9 cellular contexts compared by ENCODE assay signal in genomic region chr2:113700186-113700841, GRCh38. TPM values are rescaled to one million over a fixed set of nuclear protein-coding genes. Genes with fewer than 3 reads are reported as not detected.
DNase-seq lines count a peak whose midpoint lies in the region; ATAC-seq lines count a peak whose summit lies in the region.
"Had no signal": no experiment of that assay in that cellular context is flagged by ENCODE, and none has a peak within 500 bp of the region (broad histone marks: within the 10 kb centered on the region; RNA-seq: fewer than 3 reads in every experiment).

No MANE protein-coding gene starts in this region.

- no peaks in the 10 kb centered on the region for H3K9me3 Mint-ChIP-seq in dendritic cell treated with granulocyte-macrophage colony-stimulating factor and Interleukin-4, amounts not matched to agents 40 ng/mL and 50 ng/mL, for 4 days

- peaks cover 19% of the 10 kb centered on the region for H3K4me1 Mint-ChIP-seq in T-helper 17 cell
- peaks cover 11% of the 10 kb centered on the region for H3K4me1 Mint-ChIP-seq in dendritic cell treated with granulocyte-macrophage colony-stimulating factor and Interleukin-4, amounts not matched to agents 40 ng/mL and 50 ng/mL, for 4 days (ENCODE audit: low read depth)

- no peaks in the 10 kb centered on the region for H3K36me3 Mint-ChIP-seq in T-helper 17 cell (ENCODE audit: low read depth)
- peaks cover 9% of the 10 kb centered on the region for H3K36me3 Mint-ChIP-seq in dendritic cell treated with granulocyte-macrophage colony-stimulating factor and Interleukin-4, amounts not matched to agents 40 ng/mL and 50 ng/mL, for 4 days (ENCODE audit: low read depth)

- peak overlapping the region; percentile 72 for H3K4me3 Mint-ChIP-seq in T-helper 17 cell
- H3K4me3 Mint-ChIP-seq in dendritic cell treated with granulocyte-macrophage colony-stimulating factor and Interleukin-4, amounts not matched to agents 40 ng/mL and 50 ng/mL, for 4 days: peak overlapping the region; percentile 30

- DNase-seq in ELR (ENCODE audit: low read depth) (peak; percentile 10), T-helper 17 cell (no peak), inferior parietal cortex (ENCODE audit: extremely low spot score) (no peak), NCI-H1105 (lab: John Stamatoyannopoulos, UW) (no peak)
- peak; percentile 19 to 21 for DNase-seq in stimulated activated CD4-positive, alpha-beta T cell treated with anti-CD3 and anti-CD28 coated beads, Interleukin-2, amount 100 ng/mL, for 48 hours

- ATAC-seq in GM21447 (IDR thresholded peaks at IDR 0.05; ENCODE audit: unreplicated experiment) (peak; percentile 87), HG03565 (IDR thresholded peaks at IDR 0.05; ENCODE audit: unreplicated experiment) (peak; percentile 74), T-helper 17 cell (peak; percentile 81)
- ATAC-seq: left colon had no signal

- intact Hi-C loops in dendritic cell treated with granulocyte-macrophage colony-stimulating factor and Interleukin-4, amounts not matched to agents 40 ng/mL and 50 ng/mL, for 4 days (cut with micrococcal nuclease): loop anchor here (5.0 kb wide), 1 partner anchor 98 kb away; no protein-coding TSS in a partner anchor

- H3K27me3 Mint-ChIP-seq in T-helper 17 cell: no peaks in the 10 kb centered on the region
- H3K27me3 Mint-ChIP-seq in dendritic cell treated with granulocyte-macrophage colony-stimulating factor and Interleukin-4, amounts not matched to agents 40 ng/mL and 50 ng/mL, for 4 days: no peaks in the 10 kb centered on the region

- H3K9me3 ChIP-seq in T-helper 17 cell (ENCODE audit: control insufficient read depth, low read length, poor library complexity, severe bottlenecking): no peaks in the 10 kb centered on the region

- peak overlapping the region; percentile 77 for H3K27ac Mint-ChIP-seq in T-helper 17 cell
- no peak overlapping the region for H3K27ac Mint-ChIP-seq in dendritic cell treated with granulocyte-macrophage colony-stimulating factor and Interleukin-4, amounts not matched to agents 40 ng/mL and 50 ng/mL, for 4 days

RNA-seq across cellular contexts. Expression of gene SLC35F5, which starts 56.1 kb away (rescaled TPM):
- total RNA-seq in T-helper 17 cell: 10 to 100 TPM; 19.5 to 28.1 TPM

Comparison
In these comparisons a context has a peak if more than half of its experiments do, and no peak if none do; other contexts are left out.
1. DNase-seq: peak in ELR (single experiment) and stimulated activated CD4-positive, alpha-beta T cell treated with anti-CD3 and anti-CD28 coated beads, Interleukin-2, amount 100 ng/mL, for 48 hours (2 of 2); none in T-helper 17 cell (0 of 3), inferior parietal cortex (single experiment) and NCI-H1105 (single experiment).
2. Peak in every context shown above with its lines, with median percentiles within 50 percentile points of each other: ATAC-seq.